10 cellular contexts compared by ENCODE assay signal in the genomic region with DNA sequence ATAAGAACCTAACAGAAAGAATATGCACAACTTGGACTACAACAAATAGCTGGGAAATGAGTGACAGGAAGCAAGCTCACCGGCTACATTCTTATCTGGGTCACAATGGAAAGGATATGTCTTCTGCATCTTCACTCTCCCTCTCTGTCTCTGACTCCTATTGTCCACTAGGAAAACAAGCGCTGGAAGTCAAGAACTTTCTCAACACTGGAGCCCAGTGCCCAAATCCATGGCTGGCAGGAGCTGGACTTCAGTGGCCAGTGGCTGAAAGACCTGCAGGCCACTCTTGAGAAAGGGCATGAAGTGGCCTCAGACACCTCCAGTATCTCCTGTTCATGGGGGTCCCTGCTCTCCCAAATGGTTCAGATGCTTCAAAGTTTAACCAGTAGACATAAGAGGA.
DNase-seq lines count a peak whose midpoint lies in the region; ATAC-seq and TF ChIP-seq lines count a peak whose summit lies in the region.
"Had no signal": no experiment of that assay in that cellular context is flagged by ENCODE, and none has a peak within 500 bp of the region (broad histone marks: within the 10 kb centered on the region; RNA-seq: fewer than 3 reads in every experiment).

No MANE protein-coding gene starts in this region.

- peaks cover 2 to 4% of the 10 kb centered on the region in 2 experiments; a peak in 4 of 5 replicates for H3K9me3 Mint-ChIP-seq in H9
- H3K9me3 Mint-ChIP-seq: stimulated activated naive CD8-positive, alpha-beta T cell treated with anti-CD3 and anti-CD28 coated beads, Interleukin-15, amount 100 ng/mL, for 72 hours had no signal

- H2BK5ac ChIP-seq in H9 (ENCODE audit: insufficient read length, low read length) = no peak overlapping the region

- no peak overlapping the region for H3K14ac ChIP-seq in H9 (ENCODE audit: insufficient read depth, low read length)

- H3K4me1 Mint-ChIP-seq in H9 = peaks cover 21 to 25% of the 10 kb centered on the region in 2 experiments

- no peak overlapping the region for H2BK12ac ChIP-seq in H9 (ENCODE audit: insufficient read length, low read depth, low read length)

- no peak for TF ChIP-seq CTCF in H9 (conservative IDR thresholded peaks at IDR 0.05)
- TF ChIP-seq CTCF in ascending aorta (IDR thresholded peaks at IDR 0.05) = no peak
- TF ChIP-seq CTCF in suprapubic skin (IDR thresholded peaks at IDR 0.05) = no peak

- H4K20me1 ChIP-seq in H9 (ENCODE audit: control insufficient read depth, insufficient read depth, insufficient read length) = no peaks in the 10 kb centered on the region

- H3K4me1 ChIP-seq in H9 (ENCODE audit: insufficient read depth, low read length) (peaks cover 4% of the 10 kb centered on the region; the same call in 1 of the 2 replicates), ascending aorta (peaks cover 24 to 44% of the 10 kb centered on the region in 2 donors), suprapubic skin (peaks cover 40% of the 10 kb centered on the region)

- H4K91ac ChIP-seq in H9 (ENCODE audit: insufficient read length, low read depth, low read length) = no peak overlapping the region

- no peak for TF ChIP-seq EP300 in suprapubic skin (IDR thresholded peaks at IDR 0.05)

- no peak overlapping the region for H3K9ac ChIP-seq in H9 (ENCODE audit: extremely low read depth, insufficient read length, low read length)

- H3K79me2 ChIP-seq in H9 (ENCODE audit: insufficient read depth, low read length) = no peaks in the 10 kb centered on the region

- no peaks in the 10 kb centered on the region for H3K79me1 ChIP-seq in H9 (ENCODE audit: insufficient read depth, low read depth, low read length, poor library complexity, severe bottlenecking)

- H3K4me3 ChIP-seq in ascending aorta (peak overlapping the region in 1 of 2 donors; percentile 38), suprapubic skin (no peak overlapping the region)

- H3K27ac ChIP-seq in H9 (ENCODE audit: insufficient read length, low read depth, low read length) = no peak overlapping the region
- peak overlapping the region; percentile 85 to 92 for H3K27ac ChIP-seq in ascending aorta
- H3K27ac ChIP-seq in suprapubic skin = peak overlapping the region; percentile 88

- intact Hi-C loops in ascending aorta (cut with DNase I) = loop anchor here (5.0 to 10.0 kb wide), 2 partner anchors 104 to 444 kb away; no protein-coding TSS in a partner anchor

- no peaks in the 10 kb centered on the region for H3K23me2 ChIP-seq in H9 (ENCODE audit: insufficient read length, low read depth, low read length, poor library complexity, severe bottlenecking)

- H3K56ac ChIP-seq in H9 (ENCODE audit: insufficient read length, low read depth, low read length) = no peak overlapping the region

- no peak overlapping the region for H3K4me3 Mint-ChIP-seq in H9
- H3K4me3 Mint-ChIP-seq: stimulated activated naive CD8-positive, alpha-beta T cell treated with anti-CD3 and anti-CD28 coated beads, Interleukin-15, amount 100 ng/mL, for 72 hours had no signal

- no peak overlapping the region for H3T11ph ChIP-seq in H9 (ENCODE audit: low read length)

- no peak overlapping the region for H3K4ac ChIP-seq in H9 (ENCODE audit: low read depth, low read length)

- ATAC-seq in GM18519 (IDR thresholded peaks at IDR 0.05; ENCODE audit: low FRiP score, unreplicated experiment) (no peak), HG03039 (IDR thresholded peaks at IDR 0.05; ENCODE audit: unreplicated experiment) (no peak)
- ATAC-seq: stimulated activated naive CD8-positive, alpha-beta T cell treated with anti-CD3 and anti-CD28 coated beads, Interleukin-15, amount 100 ng/mL, for 72 hours had no signal

- no peak overlapping the region for H4K5ac ChIP-seq in H9 (ENCODE audit: insufficient read length, low read depth, low read length)

- no peak overlapping the region for H2BK120ac ChIP-seq in H9 (ENCODE audit: low read depth, low read length, poor library complexity, severe bottlenecking)

- H3K27me3 ChIP-seq in H9 (ENCODE audit: insufficient read depth, low read length) (no peaks in the 10 kb centered on the region), ascending aorta (no peaks in the 10 kb centered on the region), suprapubic skin (no peaks in the 10 kb centered on the region)

- H4K8ac ChIP-seq in H9 (replicated peaks; ENCODE audit: insufficient read length, low read depth, low read length) = no peak overlapping the region

- H3K27me3 Mint-ChIP-seq in H9 (ENCODE audit: low read depth) = peaks cover 10% of the 10 kb centered on the region

- DNase-seq in H9 (peak; percentile 9), ascending aorta (ENCODE audit: low spot score in 2 of 2) (peak in 1 of 2 donors; percentile 56), kidney tubule cell (ENCODE audit: low spot score) (peak; percentile 42), suprapubic skin (ENCODE audit: low spot score in 2 of 2) (peak in 1 of 2 donors; percentile 54), DMS 273 treated with DMSO at 0.1 percent for 48 hours (lab: John Stamatoyannopoulos, UW) (no peak)
- DNase-seq: central memory CD4-positive, alpha-beta T cell; NCI-H510A; stimulated activated naive CD8-positive, alpha-beta T cell treated with anti-CD3 and anti-CD28 coated beads, Interleukin-15, amount 100 ng/mL, for 72 hours had no signal

- H2AFZ ChIP-seq in H9 (ENCODE audit: low read length) = no peak overlapping the region

- H2AK5ac ChIP-seq in H9 (ENCODE audit: insufficient read length, low read length) = no peak overlapping the region

- no CpG with 5 or more reads among the region's 2 CpGs for WGBS in H9 (ENCODE audit: extremely low coverage, insufficient read length, low lambda C conversion rate)
- WGBS in suprapubic skin = 76% methylated on average over 2 of the region's 2 CpGs

- no peak overlapping the region for H3K27ac Mint-ChIP-seq in H9
- H3K27ac Mint-ChIP-seq: stimulated activated naive CD8-positive, alpha-beta T cell treated with anti-CD3 and anti-CD28 coated beads, Interleukin-15, amount 100 ng/mL, for 72 hours had no signal

- no peak overlapping the region for H2BK20ac ChIP-seq in H9 (ENCODE audit: low read depth, low read length, poor library complexity, severe bottlenecking)

- H2BK15ac ChIP-seq in H9 (ENCODE audit: low read depth, low read length) = no peak overlapping the region

- no peak for TF ChIP-seq POLR2A in suprapubic skin (IDR thresholded peaks at IDR 0.05)

- no peak overlapping the region for H3K18ac ChIP-seq in H9 (ENCODE audit: insufficient read length, low read depth, low read length)

- H3K36me3 Mint-ChIP-seq in H9 (ENCODE audit: insufficient read depth in 1 of 3, low read depth in 3 of 3) = peaks cover 0 to 3% (median 0%) of the 10 kb centered on the region in 3 experiments; a peak in 1 of 7 replicates

- H3K4me2 ChIP-seq in H9 (ENCODE audit: insufficient read depth, insufficient read length, low read length) = no peak overlapping the region

- H3K36me3 ChIP-seq in ascending aorta = no peaks in the 10 kb centered on the region
- H3K36me3 ChIP-seq in suprapubic skin = no peaks in the 10 kb centered on the region

- H3K9me3 ChIP-seq in H9 (ENCODE audit: control insufficient read depth, low read depth, low read length) (no peaks in the 10 kb centered on the region), ascending aorta (no peaks in the 10 kb centered on the region), suprapubic skin (no peaks in the 10 kb centered on the region)

- H3K23ac ChIP-seq in H9 (ENCODE audit: insufficient read length, low read depth, low read length) = no peak overlapping the region
